In the genomic region with DNA sequence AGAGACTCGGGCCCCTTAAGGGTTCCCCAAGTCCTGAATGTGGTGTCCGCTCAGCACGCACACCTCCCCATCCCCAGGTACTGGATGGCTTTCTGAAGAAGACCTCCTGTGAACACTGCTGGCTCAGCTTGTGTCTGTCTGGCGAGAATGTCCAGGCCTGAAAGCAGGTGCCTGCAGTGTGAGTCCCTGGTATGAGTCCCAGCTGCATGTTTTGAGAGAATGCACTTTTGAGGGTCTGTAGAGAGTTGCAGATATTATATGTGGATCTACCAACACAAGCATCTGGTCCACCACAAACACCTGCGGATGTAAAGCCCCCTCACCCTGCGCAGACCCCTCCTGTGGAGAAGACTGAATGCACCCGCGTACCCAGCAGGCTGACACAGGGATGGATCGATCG, we compare ENCODE assay signal across 21 cellular contexts.
"Had no signal": no experiment of that assay in that cellular context is flagged by ENCODE, and none has a peak within 500 bp of the region (broad histone marks: within the 10 kb centered on the region; RNA-seq: fewer than 3 reads in every experiment).

No MANE protein-coding gene starts in this region.

- H3K36me3 ChIP-seq: esophagus squamous epithelium, lower lobe of right lung, pancreas, stomach, thyroid gland, vagina had no signal

- ATAC-seq: effector memory CD8-positive, alpha-beta T cell; left ventricle myocardium superior; lower lobe of right lung; natural killer cell; pancreas; sciatic nerve; stimulated activated effector memory CD8-positive, alpha-beta T cell treated with anti-CD3 and anti-CD28 coated beads, Interleukin-12 subunit alpha, Interleukin-12 subunit beta, amount 100 ng/mL, for 72 hours had no signal

- H3K27me3 ChIP-seq: pancreas, stomach, thyroid gland, vagina had no signal

- H3K4me1 ChIP-seq: esophagus squamous epithelium, lower lobe of right lung, pancreas, stomach, thyroid gland, vagina had no signal

- DNase-seq: cortex of kidney; effector memory CD8-positive, alpha-beta T cell; erythroblast; esophagus squamous epithelium; foreskin melanocyte; glutamatergic neuron; hypothalamus; left ventricle myocardium superior; lower lobe of right lung; natural killer cell; pancreas; retina; stimulated activated CD4-positive, alpha-beta T cell treated with anti-CD3 and anti-CD28 coated beads, Interleukin-2, amount 100 ng/mL, for 24 hours; stimulated activated CD4-positive, alpha-beta T cell treated with anti-CD3 and anti-CD28 coated beads, Interleukin-4, amount 100 ng/mL, for 24 hours; stimulated activated naive CD4-positive, alpha-beta T cell treated with Interleukin-2 at 50 U/mL for 16 hours; stomach; trophoblast cell had no signal

- H3K27ac ChIP-seq: esophagus squamous epithelium, lower lobe of right lung, pancreas, stomach, thyroid gland, vagina had no signal

- H3K9me3 ChIP-seq: esophagus squamous epithelium, lower lobe of right lung, pancreas, thyroid gland, vagina had no signal

- H3K4me3 ChIP-seq: esophagus squamous epithelium, lower lobe of right lung, pancreas, stomach, thyroid gland, vagina had no signal
